In genomic region chrX:3295731-3296130, GRCh38 we compare ENCODE assay signal across 11 cellular contexts. TPM values are rescaled to one million over a fixed set of nuclear protein-coding genes. Genes with fewer than 3 reads are reported as not detected.
A peak's percentile ranks its signal among the peaks of the same experiment; 100 is the strongest.
DNase-seq lines count a peak whose midpoint lies in the region; ATAC-seq and TF ChIP-seq lines count a peak whose summit lies in the region.
"Had no signal": no experiment of that assay in that cellular context is flagged by ENCODE, and none has a peak within 500 bp of the region (broad histone marks: within the 10 kb centered on the region; RNA-seq: fewer than 3 reads in every experiment).

No MANE protein-coding gene starts in this region.

- H3K4me1 ChIP-seq in PC-3 (ENCODE audit: insufficient read depth, low read length): no peaks in the 10 kb centered on the region
- H3K4me1 ChIP-seq: tibial nerve had no signal

- CTCF ChIA-PET in Calu3 (lab: Charles Lee) (no interaction called here), PC-3 (lab: Charles Lee) (no interaction called here)

- DNase-seq in Calu3: peak; percentile 27
- DNase-seq in PC-3: peak; percentile 15
- peak; percentile 1 for DNase-seq in iPS DF 4.7 (ENCODE audit: extremely low read depth, low spot score)
- DNase-seq in GOT3 (lab: John Stamatoyannopoulos, UW): no peak
- DNase-seq in stimulated activated naive CD8-positive, alpha-beta T cell treated with anti-CD3 and anti-CD28 coated beads, Interleukin-15, Interleukin-2, amounts not matched to agents 100 U/mL and 50 U/mL, for 24 hours: no peak
- DNase-seq: left ventricle myocardium superior, NCI-H2107 had no signal

- no peak overlapping the region for H3K27ac ChIP-seq in PC-3 (ENCODE audit: low read length)
- H3K27ac ChIP-seq: tibial nerve had no signal

- BruUV-seq in Calu3 (replicated peaks; lab: Mats Ljungman, UMichigan): no TSS peak
- no TSS peak for BruUV-seq in PC-3 (replicated peaks; lab: Mats Ljungman, UMichigan)

- H3K9me3 Mint-ChIP-seq in Calu3 (ENCODE audit: low read depth, unreplicated experiment): no peaks in the 10 kb centered on the region

- H3K27ac Mint-ChIP-seq in Calu3 (ENCODE audit: unreplicated experiment): no peak overlapping the region

- H3K36me3 Mint-ChIP-seq in Calu3 (ENCODE audit: insufficient read depth, unreplicated experiment): no peaks in the 10 kb centered on the region

- H4K20me1 ChIP-seq in PC-3 (ENCODE audit: low read length): no peaks in the 10 kb centered on the region

- TF ChIP-seq CTCF in Calu3 (IDR thresholded peaks at IDR 0.05; ENCODE audit: unreplicated experiment) (no peak), PC-3 (conservative IDR thresholded peaks at IDR 0.05; ENCODE audit: low read depth, low read length) (no peak)

- H3K9ac ChIP-seq in PC-3 (ENCODE audit: low read length): no peak overlapping the region

- no peaks in the 10 kb centered on the region for H3K9me2 ChIP-seq in PC-3 (replicated peaks; ENCODE audit: low read length)

- no peaks in the 10 kb centered on the region for H3F3A ChIP-seq in PC-3 (ENCODE audit: low read length, unreplicated experiment)

- H3K4me2 ChIP-seq in PC-3 (ENCODE audit: low read length): no peak overlapping the region
- H3K4me2 ChIP-seq: smooth muscle cell had no signal

- no peaks in the 10 kb centered on the region for H3K79me2 ChIP-seq in PC-3 (ENCODE audit: low read length)

- H3K4me3 ChIP-seq in PC-3 (ENCODE audit: low read length): no peak overlapping the region
- H3K4me3 ChIP-seq: smooth muscle cell, tibial nerve had no signal

- intact Hi-C loops in Calu3 (cut with micrococcal nuclease; ENCODE audit: unreplicated experiment) (no loop called here), PC-3 (cut with micrococcal nuclease) (no loop called here)

- no peaks in the 10 kb centered on the region for H3K9me3 ChIP-seq in PC-3 (ENCODE audit: low read length)
- H3K9me3 ChIP-seq: tibial nerve had no signal

- no peaks in the 10 kb centered on the region for H3K36me3 ChIP-seq in PC-3 (ENCODE audit: low read depth, low read length)
- H3K36me3 ChIP-seq: tibial nerve had no signal

- POLR2A ChIA-PET in PC-3 (lab: Charles Lee; ENCODE audit: unreplicated experiment): no interaction called here

- peak; percentile 53 for ATAC-seq in GM21447 (IDR thresholded peaks at IDR 0.05; ENCODE audit: unreplicated experiment)
- ATAC-seq in PC-3: no peak
- no peak for ATAC-seq in HG02840 (IDR thresholded peaks at IDR 0.05; ENCODE audit: low FRiP score, unreplicated experiment)
- no peak for ATAC-seq in stimulated activated naive CD8-positive, alpha-beta T cell treated with anti-CD3 and anti-CD28 coated beads, Interleukin-15, Interleukin-2, amounts not matched to agents 100 U/mL and 50 U/mL, for 24 hours
- ATAC-seq: left ventricle myocardium superior had no signal

- no peak overlapping the region for H2AFZ ChIP-seq in PC-3 (ENCODE audit: low read length)

- H3K4me3 Mint-ChIP-seq in Calu3 (ENCODE audit: low read depth, unreplicated experiment): no peak overlapping the region

- peaks cover 10% of the 10 kb centered on the region for H3K4me1 Mint-ChIP-seq in Calu3 (ENCODE audit: low read depth, unreplicated experiment)

- H3K27me3 Mint-ChIP-seq in Calu3 (ENCODE audit: unreplicated experiment): peaks cover 15% of the 10 kb centered on the region

- H3K27me3 ChIP-seq in PC-3 (ENCODE audit: low read length): no peaks in the 10 kb centered on the region
- H3K27me3 ChIP-seq: tibial nerve had no signal

RNA-seq across cellular contexts. Expression of gene MXRA5, which starts 50.7 kb away (rescaled TPM):
- total RNA-seq in Calu3 (2022) (1.9 and 2.6 TPM in 2 replicates), PC-3 (2014; rRNA removed) (not detected in 2 replicates)

Comparison
In these comparisons a context has a peak if more than half of its experiments do, and no peak if none do; other contexts are left out.
1. DNase-seq: peak in Calu3 (single experiment), PC-3 (single experiment) and iPS DF 4.7 (single experiment); none in GOT3 (single experiment) and stimulated activated naive CD8-positive, alpha-beta T cell treated with anti-CD3 and anti-CD28 coated beads, Interleukin-15, Interleukin-2, amounts not matched to agents 100 U/mL and 50 U/mL, for 24 hours (single experiment).